In the genomic region with DNA sequence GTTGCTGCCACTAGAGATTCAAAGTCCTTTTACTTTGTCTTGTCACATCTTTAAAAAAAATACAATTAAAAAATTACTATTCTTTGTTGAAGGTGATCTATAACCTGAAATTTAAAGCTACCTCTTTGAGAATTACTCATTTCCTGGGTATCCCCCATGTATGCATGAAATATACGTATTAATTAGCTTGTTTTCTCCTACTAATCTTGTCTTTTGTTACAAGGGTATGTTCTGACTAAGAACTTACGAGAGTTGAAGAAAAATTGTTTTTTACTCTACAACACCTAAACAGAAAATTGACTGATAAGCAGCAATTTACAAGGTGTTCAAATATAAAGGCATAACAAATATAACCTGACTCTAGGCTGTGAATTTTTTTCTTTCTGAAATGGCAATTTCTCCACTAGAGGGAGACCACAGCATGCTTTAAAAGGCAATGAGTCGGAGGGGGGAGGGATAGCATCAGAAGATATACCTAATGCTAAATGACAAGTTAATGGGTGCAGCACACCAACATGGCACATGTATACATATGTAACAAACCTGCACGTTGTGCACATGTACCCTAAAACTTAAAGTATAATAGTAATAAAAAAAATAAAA, we compare ENCODE assay signal across 8 cellular contexts.
A peak's percentile ranks its signal among the peaks of the same experiment; 100 is the strongest.
DNase-seq lines count a peak whose midpoint lies in the region; ATAC-seq, FAIRE-seq and TF ChIP-seq lines count a peak whose summit lies in the region.

No MANE protein-coding gene starts in this region.

- H3K27ac ChIP-seq in HEK293 (ENCODE audit: extremely low read depth, low read depth, low read length) (no peak overlapping the region), ovary (no peak overlapping the region), suprapubic skin (no peak overlapping the region)

- 37 to 42% (median 41%) methylated on average over 4 of the region's 4 CpGs for WGBS in ovary, 3 donors
- 42% methylated on average over 4 of the region's 4 CpGs for whole genome bisulfite sequencing in suprapubic skin

- intact Hi-C loops in ovary (cut with DNase I) = no loop called here

- TF ChIP-seq CTCF in HEK293 (tag by site-specific recombination; IDR thresholded peaks at IDR 0.05) (peak; percentile 57), ovary (IDR thresholded peaks at IDR 0.05) (peak in 1 of 3 donors; percentile 13), suprapubic skin (IDR thresholded peaks at IDR 0.05) (no peak)

- ATAC-seq in SK-N-SH treated with all-trans-retinoic acid at 6 μM for 48 hours = peak; percentile 74

- TF ChIP-seq POLR2A in ovary (IDR thresholded peaks at IDR 0.05) (no peak), suprapubic skin (IDR thresholded peaks at IDR 0.05) (no peak)

- H3K4me1 ChIP-seq in HEK293 (ENCODE audit: control insufficient read depth, insufficient read depth, low read length) = no peaks in the 10 kb centered on the region
- H3K4me1 ChIP-seq in ovary (ENCODE audit: insufficient read depth) = no peaks in the 10 kb centered on the region
- no peaks in the 10 kb centered on the region for H3K4me1 ChIP-seq in suprapubic skin

- CTCF ChIA-PET in HEK293 (lab: Yijun Ruan, JAX) = interaction anchor here (0.6 to 2.6 kb wide), 22 partner anchors 10 to 624 kb away, joined by 3 to 18 read pairs (median 4); no protein-coding TSS in a partner anchor

- H3K9me3 ChIP-seq in HEK293 (ENCODE audit: control insufficient read depth, insufficient read depth, low read depth, low read length) = no peaks in the 10 kb centered on the region
- no peaks in the 10 kb centered on the region for H3K9me3 ChIP-seq in ovary
- H3K9me3 ChIP-seq in suprapubic skin = no peaks in the 10 kb centered on the region

- peak; percentile 23 for DNase-seq in CD1c-positive myeloid dendritic cell (ENCODE audit: extremely low spot score)
- DNase-seq in ovary = no peak
- no peak for DNase-seq in suprapubic skin (ENCODE audit: low spot score in 2 of 2)
- DNase-seq in HuH-7 (ENCODE audit: low spot score) = no peak
- DNase-seq in kidney glomerular epithelial cell (lab: John Stamatoyannopoulos, UW) = no peak

- no peaks in the 10 kb centered on the region for H3K27me3 ChIP-seq in ovary
- H3K27me3 ChIP-seq in suprapubic skin = no peaks in the 10 kb centered on the region

- no peak for TF ChIP-seq EP300 in ovary (IDR thresholded peaks at IDR 0.05)
- no peak for TF ChIP-seq EP300 in suprapubic skin (IDR thresholded peaks at IDR 0.05)

- no peak overlapping the region for H3K4me3 ChIP-seq in HEK293 (ENCODE audit: low read depth, low read length)
- H3K4me3 ChIP-seq in ovary = no peak overlapping the region
- no peak overlapping the region for H3K4me3 ChIP-seq in suprapubic skin

- POLR2A ChIA-PET in HEK293 (lab: Yijun Ruan, JAX) = no interaction called here

- peak; percentile 45 for FAIRE-seq in islet of Langerhans (lab: Jason Lieb, UNC)

- no peaks in the 10 kb centered on the region for H3K36me3 ChIP-seq in HEK293 (ENCODE audit: control insufficient read depth in 2 of 2, insufficient read depth in 1 of 2, low read length in 2 of 2)
- no peaks in the 10 kb centered on the region for H3K36me3 ChIP-seq in ovary
- H3K36me3 ChIP-seq in suprapubic skin = no peaks in the 10 kb centered on the region

TF ChIP-seq in HEK293, 187 proteins besides CTCF, POLR2A, EP300 and RAD21:
- TF ChIP-seq ZNF654 (tag by site-specific recombination; IDR thresholded peaks at IDR 0.05; ENCODE audit: low read depth) (peak; percentile 69), ZFHX2 (tag by site-specific recombination; conservative IDR thresholded peaks at IDR 0.05) (no peak)

TF ChIP-seq in SK-N-SH treated with all-trans-retinoic acid at 6 μM for 48 hours, 23 proteins besides CTCF, POLR2A, EP300 and RAD21:
- TF ChIP-seq GLIS3 (CRISPR knock-in tag; IDR thresholded peaks at IDR 0.05) = no peak
- TF ChIP-seq ZNF8 (CRISPR knock-in tag; IDR thresholded peaks at IDR 0.05) = no peak
- no peak for TF ChIP-seq ISL1 (CRISPR knock-in tag; IDR thresholded peaks at IDR 0.05)
- no peak for TF ChIP-seq ZFP30 (CRISPR knock-in tag; IDR thresholded peaks at IDR 0.05)
- no peak for TF ChIP-seq SNAI2 (CRISPR knock-in tag; IDR thresholded peaks at IDR 0.05)
- no peak for TF ChIP-seq PPARA (CRISPR knock-in tag; IDR thresholded peaks at IDR 0.05; ENCODE audit: borderline replicate concordance)
